22 cellular contexts compared by ENCODE assay signal in the genomic region with DNA sequence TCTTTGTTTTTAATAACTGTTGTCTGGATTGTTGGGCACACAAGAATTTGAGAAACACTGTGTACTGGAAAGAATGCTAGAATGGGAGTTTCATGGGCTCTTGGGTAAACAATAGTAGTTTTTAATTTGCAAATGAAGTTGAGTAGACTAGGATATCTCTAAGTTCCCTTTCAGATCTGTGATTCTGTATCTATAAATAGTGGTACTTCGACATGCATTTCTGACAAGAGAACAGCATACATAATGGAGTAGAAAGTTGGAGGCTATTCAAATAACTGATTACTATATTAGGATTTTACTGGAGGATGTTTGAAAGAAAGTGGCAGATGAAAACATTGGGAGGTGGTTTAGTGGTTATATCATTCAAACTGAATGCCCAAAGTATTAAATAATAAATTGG.
"Had no signal": no experiment of that assay in that cellular context is flagged by ENCODE, and none has a peak within 500 bp of the region (broad histone marks: within the 10 kb centered on the region; RNA-seq: fewer than 3 reads in every experiment).

No MANE protein-coding gene starts in this region.

- H3K36me3 ChIP-seq: adrenal gland had no signal

- H3K27me3 Mint-ChIP-seq: activated B cell treated with CpG ODN at 0.5 μM for 24 hours; activated CD4-positive, alpha-beta T cell treated with anti-CD3 and anti-CD28 coated beads, Interleukin-2, amount 10 ng/mL, durations not matched to agents 24 days and 14 days; activated CD8-positive, alpha-beta memory T cell treated with anti-CD3 and anti-CD28 coated beads, Interleukin-2, amount 10 ng/mL, durations not matched to agents 7 days and 5 days; activated naive CD8-positive, alpha-beta T cell; activated T-cell treated with anti-CD3 and anti-CD28 coated beads, Interleukin-2, amount 50 U/mL, for 24 hours; activated T-helper 17 cell treated with anti-CD3 and anti-CD28 coated beads, Interleukin-2, amount 50 U/mL, for 72 hours; T-cell had no signal

- H3K27ac Mint-ChIP-seq: activated B cell treated with CpG ODN at 0.5 μM for 24 hours; activated CD4-positive, alpha-beta T cell treated with anti-CD3 and anti-CD28 coated beads, Interleukin-2, amount 10 ng/mL, durations not matched to agents 24 days and 14 days; activated CD8-positive, alpha-beta memory T cell treated with anti-CD3 and anti-CD28 coated beads, Interleukin-2, amount 10 ng/mL, durations not matched to agents 7 days and 5 days; activated naive CD4-positive, alpha-beta T cell treated with anti-CD3 and anti-CD28 coated beads for 36 hours; activated naive CD8-positive, alpha-beta T cell; activated T-cell treated with anti-CD3 and anti-CD28 coated beads, Interleukin-2, amount 50 U/mL, for 24 hours; activated T-helper 17 cell treated with anti-CD3 and anti-CD28 coated beads, Interleukin-2, amount 50 U/mL, for 72 hours had no signal

- H3K4me1 Mint-ChIP-seq: activated CD4-positive, alpha-beta T cell treated with anti-CD3 and anti-CD28 coated beads, Interleukin-2, amount 10 ng/mL, durations not matched to agents 24 days and 14 days; activated CD8-positive, alpha-beta memory T cell treated with anti-CD3 and anti-CD28 coated beads, Interleukin-2, amount 10 ng/mL, durations not matched to agents 7 days and 5 days had no signal

- H3K27ac ChIP-seq: adrenal gland, SK-N-MC had no signal

- ATAC-seq: activated CD8-positive, alpha-beta memory T cell treated with anti-CD3 and anti-CD28 coated beads, Interleukin-2, amount 10 ng/mL, durations not matched to agents 7 days and 5 days; activated T-helper 17 cell treated with anti-CD3 and anti-CD28 coated beads, Interleukin-2, amount 50 U/mL, for 72 hours; T-cell had no signal

- H3K9me3 Mint-ChIP-seq: activated CD4-positive, alpha-beta T cell treated with anti-CD3 and anti-CD28 coated beads, Interleukin-2, amount 10 ng/mL, durations not matched to agents 24 days and 14 days; activated T-helper 17 cell treated with anti-CD3 and anti-CD28 coated beads, Interleukin-2, amount 50 U/mL, for 72 hours had no signal

- DNase-seq: activated B cell treated with CpG ODN at 0.5 μM for 24 hours; activated CD4-positive, alpha-beta T cell treated with anti-CD3 and anti-CD28 coated beads for 1 hour; activated CD4-positive, alpha-beta T cell treated with anti-CD3 and anti-CD28 coated beads, Interleukin-2, amount 10 ng/mL, durations not matched to agents 24 days and 14 days; activated CD4-positive, alpha-beta T cell treated with anti-CD3 and anti-CD28 coated beads, Interleukin-2, amount 50 U/mL, for 48 hours; activated CD8-positive, alpha-beta memory T cell treated with anti-CD3 and anti-CD28 coated beads, Interleukin-2, amount 10 ng/mL, durations not matched to agents 7 days and 5 days; activated gamma-delta T cell; activated naive CD4-positive, alpha-beta T cell treated with anti-CD3 and anti-CD28 coated beads for 36 hours; activated T-cell treated with anti-CD3 and anti-CD28 coated beads, Interleukin-2, amount 50 U/mL, for 24 hours; adrenal gland; anterior cingulate cortex; MM.1S; NCI-H1105; NCI-H1436; NCI-H1694 treated with DMSO at 0.1 percent for 48 hours; NCI-H2029 treated with DMSO at 0.1 percent for 48 hours; NCI-H524; T-cell; T-helper 2 cell; T1000 had no signal

- H3K4me3 ChIP-seq: adrenal gland, SK-N-MC had no signal

- H3K4me1 ChIP-seq: adrenal gland had no signal

- H3K4me3 Mint-ChIP-seq: activated B cell treated with CpG ODN at 0.5 μM for 24 hours; activated CD4-positive, alpha-beta T cell treated with anti-CD3 and anti-CD28 coated beads, Interleukin-2, amount 10 ng/mL, durations not matched to agents 24 days and 14 days; activated CD8-positive, alpha-beta memory T cell treated with anti-CD3 and anti-CD28 coated beads, Interleukin-2, amount 10 ng/mL, durations not matched to agents 7 days and 5 days; activated naive CD4-positive, alpha-beta T cell treated with anti-CD3 and anti-CD28 coated beads for 36 hours; activated naive CD8-positive, alpha-beta T cell; activated T-cell treated with anti-CD3 and anti-CD28 coated beads, Interleukin-2, amount 50 U/mL, for 24 hours; activated T-helper 17 cell treated with anti-CD3 and anti-CD28 coated beads, Interleukin-2, amount 50 U/mL, for 72 hours; T-cell had no signal

- H3K9me3 ChIP-seq: adrenal gland had no signal

- H3K27me3 ChIP-seq: adrenal gland had no signal
